In genomic region chr9:135949666-135950134, GRCh38 we compare ENCODE assay signal across 29 cellular contexts. TPM values are rescaled to one million over a fixed set of nuclear protein-coding genes. Genes with fewer than 3 reads are reported as not detected.
DNase-seq lines count a peak whose midpoint lies in the region; ATAC-seq and TF ChIP-seq lines count a peak whose summit lies in the region.
"Had no signal": no experiment of that assay in that cellular context is flagged by ENCODE, and none has a peak within 500 bp of the region (broad histone marks: within the 10 kb centered on the region; RNA-seq: fewer than 3 reads in every experiment).

No MANE protein-coding gene starts in this region.

- no peak overlapping the region for H3K27ac Mint-ChIP-seq in GM23338
- H3K27ac Mint-ChIP-seq: activated naive CD4-positive, alpha-beta T cell treated with anti-CD3 and anti-CD28 coated beads, Interleukin-2, amount 10 ng/mL, durations not matched to agents 7 days and 5 days; CD4-positive, CD25-positive, alpha-beta regulatory T cell; T-helper 2 cell treated with Interferon-gamma antibody and Interleukin-4, amounts not matched to agents 5 μg/mL and 100 μg/mL, for 36 hours had no signal

- H3K9me2 ChIP-seq in GM23338 (ENCODE audit: insufficient read depth), result no peaks in the 10 kb centered on the region

- H3K79me2 ChIP-seq in GM23338 (replicated peaks; ENCODE audit: insufficient read depth), result 0 out of 2 replicates have a peak, but pooled peaks cover 2% of the 10 kb centered on the region

- ATAC-seq in GM23338 (no peak), left ventricle myocardium superior (peak; percentile 30), psoas muscle (peak; percentile 47 to 63 (median 52))
- ATAC-seq: activated T-cell treated with anti-CD3 and anti-CD28 coated beads, Interleukin-2, amount 50 U/mL, for 4 hours; GM12878; left lobe of liver had no signal

- H3K9me3 Mint-ChIP-seq in GM23338, result no peaks in the 10 kb centered on the region
- H3K9me3 Mint-ChIP-seq: activated naive CD4-positive, alpha-beta T cell treated with anti-CD3 and anti-CD28 coated beads, Interleukin-2, amount 10 ng/mL, durations not matched to agents 7 days and 5 days; activated T-cell treated with anti-CD3 and anti-CD28 coated beads, Interleukin-2, amount 50 U/mL, for 4 hours; CD4-positive, CD25-positive, alpha-beta regulatory T cell; T-helper 2 cell treated with Interferon-gamma antibody and Interleukin-4, amounts not matched to agents 5 μg/mL and 100 μg/mL, for 36 hours had no signal

- peaks cover 8% of the 10 kb centered on the region; the same call in 1 of the 2 replicates for H4K20me1 ChIP-seq in GM23338 (replicated peaks; ENCODE audit: insufficient read depth)

- H3F3A ChIP-seq in GM23338 (replicated peaks; ENCODE audit: low read depth), result 0 out of 2 replicates have a peak, but pooled peaks cover 5% of the 10 kb centered on the region

- intact Hi-C loops in left ventricle myocardium superior (cut with micrococcal nuclease), result no loop called here
- intact Hi-C loops in psoas muscle (cut with DNase I), result no loop called here

- no peak for DNase-seq in GM23338 (ENCODE audit: low spot score)
- no peak for DNase-seq in left ventricle myocardium superior
- DNase-seq in psoas muscle, result peak; percentile 67 to 85
- no peak for DNase-seq in stimulated activated naive CD4-positive, alpha-beta T cell (lab: John Stamatoyannopoulos, UW)
- no peak for DNase-seq in activated CD4-positive, alpha-beta T cell treated with anti-CD3 and anti-CD28 coated beads for 4 hours
- DNase-seq in stimulated activated CD4-positive, alpha-beta T cell treated with anti-CD3 and anti-CD28 coated beads, Interleukin-4, amount 100 ng/mL, for 4 hours, result no peak
- DNase-seq in DMS 273 treated with DMSO at 0.1 percent for 48 hours (lab: John Stamatoyannopoulos, UW), result no peak
- DNase-seq: activated CD4-positive, CD25-positive, alpha-beta regulatory T cell treated with anti-CD3 and anti-CD28 coated beads, Interleukin-2, amount 50 U/mL, for 72 hours; activated naive CD4-positive, alpha-beta T cell treated with anti-CD3 and anti-CD28 coated beads, Interleukin-2, amount 10 ng/mL, durations not matched to agents 7 days and 5 days; activated T-cell treated with anti-CD3 and anti-CD28 coated beads, Interleukin-2, amount 50 U/mL, for 4 hours; aorta; CD4-positive, CD25-positive, alpha-beta regulatory T cell; cerebellar nuclear complex; DMS53; effector memory CD4-positive, alpha-beta T cell; esophagus squamous epithelium; GOT3; Karpas-422; NCI-H1048; NCI-H187 treated with DMSO at 0.1 percent for 48 hours; NCI-H2227 treated with DMSO at 0.1 percent for 48 hours; occipital lobe; PC-9; retina; testis had no signal

- H3K4me3 ChIP-seq in GM23338 (no peak overlapping the region), psoas muscle (peak overlapping the region; percentile 33)
- H3K4me3 ChIP-seq: esophagus squamous epithelium, GM12878, PC-9, testis had no signal

- H3K27ac ChIP-seq in GM23338 (ENCODE audit: low read depth), result 0 out of 2 replicates have a peak overlapping the region, but pooled peaks have one; percentile 26
- peak overlapping the region; percentile 12; the same call in 1 of the 2 replicates for H3K27ac ChIP-seq in VCaP
- peak overlapping the region; percentile 93 for H3K27ac ChIP-seq in psoas muscle
- H3K27ac ChIP-seq: PC-9, testis had no signal

- no peaks in the 10 kb centered on the region for H3K27me3 ChIP-seq in GM23338 (ENCODE audit: insufficient read depth)
- H3K27me3 ChIP-seq in psoas muscle (ENCODE audit: insufficient read depth in 3 of 3, low read length in 2 of 3), result no peaks in the 10 kb centered on the region
- H3K27me3 ChIP-seq: esophagus squamous epithelium, testis had no signal

- 38 to 55% (median 39%) methylated on average over 19 of the region's 19 CpGs for WGBS in psoas muscle, 3 donors

- H3K4me2 ChIP-seq in GM23338, result no peak overlapping the region
- H3K4me2 ChIP-seq: PC-9 had no signal

- H3K4me1 ChIP-seq in GM23338 (ENCODE audit: insufficient read depth), result no peaks in the 10 kb centered on the region
- H3K4me1 ChIP-seq in psoas muscle, result peaks cover 81% of the 10 kb centered on the region
- H3K4me1 ChIP-seq: testis had no signal

- peaks cover 3% of the 10 kb centered on the region for H3K27me3 Mint-ChIP-seq in GM23338 (ENCODE audit: insufficient read depth, low read depth, poor library complexity)
- H3K27me3 Mint-ChIP-seq: activated naive CD4-positive, alpha-beta T cell treated with anti-CD3 and anti-CD28 coated beads, Interleukin-2, amount 10 ng/mL, durations not matched to agents 7 days and 5 days; CD4-positive, CD25-positive, alpha-beta regulatory T cell had no signal

- no peaks in the 10 kb centered on the region for H3K4me1 Mint-ChIP-seq in GM23338
- H3K4me1 Mint-ChIP-seq: activated naive CD4-positive, alpha-beta T cell treated with anti-CD3 and anti-CD28 coated beads, Interleukin-2, amount 10 ng/mL, durations not matched to agents 7 days and 5 days had no signal

- no peaks in the 10 kb centered on the region for H3K9me3 ChIP-seq in psoas muscle
- H3K9me3 ChIP-seq: esophagus squamous epithelium, testis had no signal

- H2AFZ ChIP-seq in GM23338, result no peak overlapping the region
- H2AFZ ChIP-seq: PC-9 had no signal

- peaks cover 18% of the 10 kb centered on the region for H3K36me3 ChIP-seq in GM23338 (ENCODE audit: insufficient read depth)
- H3K36me3 ChIP-seq in psoas muscle (ENCODE audit: insufficient read depth in 1 of 2, low read depth in 1 of 2), result peaks cover 6 to 76% of the 10 kb centered on the region in 2 donors

- no peak for TF ChIP-seq CTCF in GM23338 (conservative IDR thresholded peaks at IDR 0.05; ENCODE audit: low read depth in 2 of 2)
- TF ChIP-seq CTCF in VCaP (conservative IDR thresholded peaks at IDR 0.05), result no peak
- no peak for TF ChIP-seq CTCF in psoas muscle (IDR thresholded peaks at IDR 0.05)

- peaks cover 56% of the 10 kb centered on the region for H3K36me3 Mint-ChIP-seq in GM23338 (ENCODE audit: low read depth)

- H3K4me3 Mint-ChIP-seq in GM23338, result no peak overlapping the region
- H3K4me3 Mint-ChIP-seq: activated naive CD4-positive, alpha-beta T cell treated with anti-CD3 and anti-CD28 coated beads, Interleukin-2, amount 10 ng/mL, durations not matched to agents 7 days and 5 days; activated T-cell treated with anti-CD3 and anti-CD28 coated beads, Interleukin-2, amount 50 U/mL, for 4 hours; CD4-positive, CD25-positive, alpha-beta regulatory T cell; T-helper 2 cell treated with Interferon-gamma antibody and Interleukin-4, amounts not matched to agents 5 μg/mL and 100 μg/mL, for 36 hours had no signal

TF ChIP-seq in GM23338, 12 proteins besides CTCF, POLR2A, EP300 and RAD21 (continues in another document):
- TF ChIP-seq JUNB (IDR thresholded peaks at IDR 0.05; ENCODE audit: unreplicated experiment), result no peak
- no peak for TF ChIP-seq REST (IDR thresholded peaks at IDR 0.05; ENCODE audit: unreplicated experiment)

RNA-seq across cellular contexts. Expression of gene UBAC1, which starts 11.5 kb away (rescaled TPM):
- 86.6 and 95.7 TPM in 2 replicates for total RNA-seq in GM23338 (2014; rRNA removed; shearing (Covaris generic))
- polyA plus RNA-seq in GM23338 (2016; fragmentation: Nextera tagmentation; extraction: Ambion mirVana), result 63.2 and 71.6 TPM in 2 replicates
- 116 TPM for total RNA-seq in left ventricle myocardium superior
- total RNA-seq in psoas muscle, result 100 to 1,000 TPM; 140 to 233 (median 174) TPM
- 100 to 1,000 TPM in 2 of 3 donors, 10 to 100 TPM in 1; 71.1 to 261 (median 154) TPM for polyA plus RNA-seq in psoas muscle

RNA-seq across cellular contexts. Expression of gene CAMSAP1, which starts 42.4 kb away (rescaled TPM):
- total RNA-seq in GM23338 (2014; rRNA removed; shearing (Covaris generic)), result 57.6 and 75.4 TPM in 2 replicates
- polyA plus RNA-seq in GM23338 (2016; fragmentation: Nextera tagmentation; extraction: Ambion mirVana) (6.9 and 8.2 TPM in 2 replicates), psoas muscle (10 to 100 TPM; 21.3 to 51.5 (median 24.1) TPM)
- total RNA-seq in left ventricle myocardium superior (20.4 TPM), psoas muscle (10 to 100 TPM; 38.0 to 48.5 (median 43.4) TPM)

Comparison
In these comparisons a context has a peak if more than half of its experiments do, and no peak if none do; other contexts are left out.
1. DNase-seq: peak in psoas muscle (2 of 2); none in GM23338 (single experiment), left ventricle myocardium superior (single experiment), stimulated activated naive CD4-positive, alpha-beta T cell (0 of 6), activated CD4-positive, alpha-beta T cell treated with anti-CD3 and anti-CD28 coated beads for 4 hours (0 of 2), stimulated activated CD4-positive, alpha-beta T cell treated with anti-CD3 and anti-CD28 coated beads, Interleukin-4, amount 100 ng/mL, for 4 hours (0 of 2) and DMS 273 treated with DMSO at 0.1 percent for 48 hours (single experiment).
2. H3K27ac ChIP-seq: peak in every context shown above with its lines; median percentile 93 in psoas muscle; 26 in GM23338; 12 in VCaP.